ENCODE assay signal across 16 cellular contexts in the genomic region with DNA sequence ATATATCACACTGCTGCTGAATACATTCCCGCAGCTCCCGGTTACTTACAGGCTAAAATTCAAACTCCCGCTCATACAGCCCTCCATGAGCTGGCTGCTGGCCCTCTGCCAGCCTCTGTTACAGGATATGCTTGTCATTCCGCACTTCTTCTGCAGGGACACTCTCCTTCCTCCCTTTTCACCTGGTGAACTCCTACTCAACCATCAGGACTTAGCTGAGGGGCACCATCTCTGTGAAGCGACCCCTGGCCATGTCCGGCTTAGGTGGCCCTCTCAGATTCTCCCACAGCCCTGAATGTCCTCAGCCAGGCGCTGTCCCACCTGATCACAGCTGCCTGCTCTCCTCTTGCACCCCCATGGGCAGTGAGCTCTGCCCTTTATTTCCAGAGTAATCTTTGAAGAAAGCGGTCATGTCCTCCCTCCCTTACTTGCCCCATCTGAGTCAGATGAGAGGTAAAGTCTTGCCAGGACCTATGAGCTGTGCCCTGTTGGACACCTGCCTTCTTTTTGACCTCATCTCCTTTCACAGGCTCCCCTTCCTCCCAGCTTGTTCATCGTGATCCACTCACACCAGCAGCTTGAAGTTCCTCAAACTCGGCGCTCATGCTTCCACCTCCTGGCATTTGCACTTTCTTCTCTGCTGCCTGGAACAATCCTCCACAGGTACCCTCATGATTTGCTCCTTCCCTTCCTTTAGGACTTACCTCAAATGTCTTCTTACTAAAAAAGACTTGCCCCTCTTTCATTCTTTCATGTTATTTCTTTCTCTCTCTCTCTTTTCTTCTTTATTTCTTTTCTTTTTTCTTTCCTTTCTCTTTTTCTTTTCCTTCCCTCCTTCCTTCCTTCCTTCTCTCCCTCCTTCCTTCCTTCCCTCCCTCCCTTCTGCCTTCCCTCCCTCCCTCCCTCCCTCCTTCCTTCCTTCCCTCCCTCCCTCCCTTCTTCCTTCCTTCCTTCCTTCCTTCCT. TPM values are rescaled to one million over a fixed set of nuclear protein-coding genes. Genes with fewer than 3 reads are reported as not detected.
DNase-seq lines count a peak whose midpoint lies in the region; ATAC-seq and TF ChIP-seq lines count a peak whose summit lies in the region.
"Had no signal": no experiment of that assay in that cellular context is flagged by ENCODE, and none has a peak within 500 bp of the region (broad histone marks: within the 10 kb centered on the region; RNA-seq: fewer than 3 reads in every experiment).

No MANE protein-coding gene starts in this region.

- DNase-seq in Caki2 (ENCODE audit: low read depth) (peak; percentile 33), HPDE6-E6E7 (ENCODE audit: extremely low spot score) (peak; percentile 88), RPMI8226 (peak; percentile 74), fibroblast of lung (ENCODE audit: low read depth in 2 of 2) (peak; percentile 8 to 34), NCI-H128 (lab: John Stamatoyannopoulos, UW; ENCODE audit: unreplicated experiment) (no peak)
- no peak for DNase-seq in activated T-cell treated with anti-CD3 and anti-CD28 coated beads, Interleukin-2, amount 50 U/mL, for 4 hours
- DNase-seq: activated CD8-positive, alpha-beta memory T cell treated with anti-CD3 and anti-CD28 coated beads, Interleukin-2, amount 10 ng/mL, durations not matched to agents 7 days and 5 days; CD4-positive, CD25-positive, alpha-beta regulatory T cell; mesendoderm; NCI-H2107; Peyer's patch had no signal

- no peaks in the 10 kb centered on the region for H3K36me3 Mint-ChIP-seq in activated T-cell treated with anti-CD3 and anti-CD28 coated beads, Interleukin-2, amount 50 U/mL, for 4 hours (ENCODE audit: insufficient read depth)
- H3K36me3 Mint-ChIP-seq: activated CD8-positive, alpha-beta memory T cell treated with anti-CD3 and anti-CD28 coated beads, Interleukin-2, amount 10 ng/mL, durations not matched to agents 7 days and 5 days; activated naive CD8-positive, alpha-beta T cell; CD4-positive, CD25-positive, alpha-beta regulatory T cell had no signal

- H4K20me1 ChIP-seq in fibroblast of lung (ENCODE audit: control insufficient read depth, extremely low read depth, insufficient read depth, low read length) = no peaks in the 10 kb centered on the region

- H3K4me2 ChIP-seq in fibroblast of lung (ENCODE audit: extremely low read depth, insufficient read depth, low read length) = no peak overlapping the region
- H3K4me2 ChIP-seq: smooth muscle cell had no signal

- H3K79me2 ChIP-seq in fibroblast of lung (ENCODE audit: control insufficient read depth, insufficient read depth, low read length) = no peaks in the 10 kb centered on the region

- no peaks in the 10 kb centered on the region for H3K4me1 ChIP-seq in fibroblast of lung (ENCODE audit: control insufficient read depth, extremely low read depth, insufficient read depth, low read length)

- H2AFZ ChIP-seq in fibroblast of lung (ENCODE audit: low read length) = no peak overlapping the region

- H3K27ac ChIP-seq in fibroblast of lung (ENCODE audit: insufficient read depth, low read length) = no peak overlapping the region
- H3K27ac ChIP-seq: Peyer's patch had no signal

- in situ Hi-C loops in Caki2 (cut with HindIII; ENCODE audit: low pct_unique_long_range_greater_than_20kb, low sequenced_read_pairs) = no loop called here

- peaks cover 35% of the 10 kb centered on the region for H3K27me3 ChIP-seq in fibroblast of lung (ENCODE audit: control insufficient read depth, insufficient read depth, low read length)

- H3K4me1 Mint-ChIP-seq in activated T-cell treated with anti-CD3 and anti-CD28 coated beads, Interleukin-2, amount 50 U/mL, for 4 hours (ENCODE audit: low read depth) = peaks cover 8% of the 10 kb centered on the region

- no peaks in the 10 kb centered on the region for H3K36me3 ChIP-seq in fibroblast of lung (ENCODE audit: control insufficient read depth, insufficient read depth, low read length)
- H3K36me3 ChIP-seq: Peyer's patch had no signal

- H3K9ac ChIP-seq in fibroblast of lung (ENCODE audit: insufficient read depth, low read length) = no peak overlapping the region

- H3K9me3 Mint-ChIP-seq in activated T-cell treated with anti-CD3 and anti-CD28 coated beads, Interleukin-2, amount 50 U/mL, for 4 hours = no peaks in the 10 kb centered on the region

- H3K4me3 Mint-ChIP-seq in activated T-cell treated with anti-CD3 and anti-CD28 coated beads, Interleukin-2, amount 50 U/mL, for 4 hours = no peak overlapping the region
- H3K4me3 Mint-ChIP-seq: activated CD8-positive, alpha-beta memory T cell treated with anti-CD3 and anti-CD28 coated beads, Interleukin-2, amount 10 ng/mL, durations not matched to agents 7 days and 5 days; activated naive CD8-positive, alpha-beta T cell; CD4-positive, CD25-positive, alpha-beta regulatory T cell had no signal

- TF ChIP-seq CTCF in fibroblast of lung (conservative IDR thresholded peaks at IDR 0.05 in 1 of 2, IDR thresholded peaks at IDR 0.05 in 1 of 2; ENCODE audit: low read depth in 1 of 2, low read length in 2 of 2) = no peak

- H3K4me3 ChIP-seq in fibroblast of lung (replicated peaks in 1 of 4; ENCODE audit: control extremely low read depth in 1 of 4, insufficient read depth in 1 of 4, low read depth in 3 of 4, low read length in 4 of 4) = no peak overlapping the region
- H3K4me3 ChIP-seq: Peyer's patch, smooth muscle cell had no signal

- peaks cover 60% of the 10 kb centered on the region for H3K27me3 Mint-ChIP-seq in activated T-cell treated with anti-CD3 and anti-CD28 coated beads, Interleukin-2, amount 50 U/mL, for 4 hours (ENCODE audit: low read depth)

- no peaks in the 10 kb centered on the region for H3K9me3 ChIP-seq in fibroblast of lung (ENCODE audit: control insufficient read depth, insufficient read depth, low read depth, low read length)
- H3K9me3 ChIP-seq: Peyer's patch had no signal

- no peak for ATAC-seq in activated T-cell treated with anti-CD3 and anti-CD28 coated beads, Interleukin-2, amount 50 U/mL, for 4 hours
- ATAC-seq in GM21526 (IDR thresholded peaks at IDR 0.05; ENCODE audit: low FRiP score, unreplicated experiment) = no peak
- ATAC-seq: activated CD8-positive, alpha-beta memory T cell treated with anti-CD3 and anti-CD28 coated beads, Interleukin-2, amount 10 ng/mL, durations not matched to agents 7 days and 5 days had no signal

RNA-seq across cellular contexts. Expression of gene CYP24A1, which starts 5.6 kb away (rescaled TPM):
- total RNA-seq in Caki2 (2014; rRNA removed; shearing (Covaris generic); ENCODE audit: low replicate concordance) = 154 and 180 TPM in 2 replicates
- 0.26 TPM in 1 of 2 replicates, not detected in the other for total RNA-seq in fibroblast of lung
- polyA plus RNA-seq in fibroblast of lung = not detected in 2 replicates
- not detected in 2 replicates for polyA plus RNA-seq in fibroblast of lung (2012)
- not detected in 2 replicates for polyA minus RNA-seq in fibroblast of lung (ENCODE audit: low replicate concordance)
- not detected for total RNA-seq in activated T-cell treated with anti-CD3 and anti-CD28 coated beads, Interleukin-2, amount 50 U/mL, for 4 hours
- total RNA-seq: activated CD8-positive, alpha-beta memory T cell treated with anti-CD3 and anti-CD28 coated beads, Interleukin-2, amount 10 ng/mL, durations not matched to agents 7 days and 5 days; chondrocyte; Peyer's patch; subcutaneous adipose tissue had no signal

RNA-seq across cellular contexts. Expression of gene PFDN4, which starts 39.7 kb away (rescaled TPM):
- total RNA-seq in Caki2 (2014; rRNA removed; shearing (Covaris generic); ENCODE audit: low replicate concordance) = 245 and 300 TPM in 2 replicates
- 86.7 and 148 TPM in 2 replicates for total RNA-seq in fibroblast of lung
- 59.7 and 87.0 TPM in 2 replicates for polyA plus RNA-seq in fibroblast of lung
- 38.7 and 68.6 TPM in 2 replicates for polyA plus RNA-seq in fibroblast of lung (2012)
- 0.19 TPM in 1 of 2 replicates, not detected in the other for polyA minus RNA-seq in fibroblast of lung (ENCODE audit: low replicate concordance)
- total RNA-seq in activated T-cell treated with anti-CD3 and anti-CD28 coated beads, Interleukin-2, amount 50 U/mL, for 4 hours = 10 to 100 TPM; 69.5 to 79.9 (median 78.9) TPM

Comparison
In these comparisons a context has a peak if more than half of its experiments do, and no peak if none do; other contexts are left out.
1. DNase-seq: peak in Caki2 (single experiment), HPDE6-E6E7 (single experiment), RPMI8226 (single experiment) and fibroblast of lung (2 of 2); none in activated T-cell treated with anti-CD3 and anti-CD28 coated beads, Interleukin-2, amount 50 U/mL, for 4 hours (single experiment) and NCI-H128 (single experiment).
2. RNA of gene CYP24A1, which starts 5.6 kb away (total RNA-seq): 154 to 180 TPM in Caki2; not detected in activated T-cell treated with anti-CD3 and anti-CD28 coated beads, Interleukin-2, amount 50 U/mL, for 4 hours and 0.26 TPM in fibroblast of lung; every median in the first group is over 100 times any median in the second.